ENCODE assay signal across 8 cellular contexts in the genomic region with DNA sequence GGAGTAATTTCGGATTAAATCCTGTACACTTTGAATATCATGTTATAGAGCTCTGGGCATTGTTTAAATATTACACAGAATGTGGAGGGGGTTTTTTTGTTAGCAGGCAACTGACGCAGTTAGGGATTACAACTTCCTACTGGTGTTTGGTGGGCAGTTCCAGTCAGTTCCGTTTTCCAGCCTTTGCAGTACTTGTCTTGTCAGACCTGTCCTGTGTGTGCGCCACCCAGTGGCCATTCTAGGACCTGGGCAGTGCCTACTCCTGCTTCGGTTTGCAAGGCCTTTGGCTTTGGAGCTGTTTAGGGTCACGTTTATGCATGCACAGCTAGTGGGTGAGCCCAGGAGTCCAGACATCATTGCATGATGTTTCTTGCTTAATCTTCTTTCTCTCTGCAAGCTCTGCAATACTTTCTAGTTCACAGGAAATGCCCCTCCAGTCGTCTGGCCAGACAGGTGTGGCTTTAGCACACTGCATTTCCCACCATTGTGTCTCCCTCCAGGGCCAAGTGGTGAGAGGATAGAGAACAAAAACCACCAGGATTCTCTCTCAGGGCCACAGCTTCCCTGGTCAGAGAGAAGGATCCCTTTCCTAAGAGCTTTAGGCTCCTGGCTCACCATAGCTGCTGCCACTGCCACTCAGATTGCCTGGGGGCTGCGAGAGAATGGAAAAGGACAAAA.
DNase-seq lines count a peak whose midpoint lies in the region; ATAC-seq and TF ChIP-seq lines count a peak whose summit lies in the region.

No MANE protein-coding gene starts in this region.

- CTCF ChIA-PET in AG04449 (lab: Yijun Ruan, JAX): interaction anchor here (0.6 to 10.2 kb wide), 41 partner anchors 9 to 1169 kb away, joined by 3 to 226 read pairs (median 5); no protein-coding TSS in a partner anchor

- peaks cover 0 to 30% of the 10 kb centered on the region in 2 donors for H3K4me1 ChIP-seq in left lung

- H3K4me3 Mint-ChIP-seq in central memory CD8-positive, alpha-beta T cell: peak overlapping the region; percentile 64

- DNase-seq in AG04449 (ENCODE audit: low read depth, low spot score) (peak; percentile 40), NCI-H226 (peak; percentile 79), left lung (peak; percentile 92 to 96)
- DNase-seq in central memory CD8-positive, alpha-beta T cell (ENCODE audit: low spot score in 2 of 2): peak; percentile 67 to 76
- DNase-seq in stimulated activated CD4-positive, alpha-beta T cell treated with anti-CD3 and anti-CD28 coated beads, Interleukin-4, amount 100 ng/mL, for 1 hour: peak; percentile 85

- no peaks in the 10 kb centered on the region for H3K27me3 Mint-ChIP-seq in central memory CD8-positive, alpha-beta T cell

- H3K27me3 ChIP-seq in left lung: no peaks in the 10 kb centered on the region

- H3K4me3 ChIP-seq in AG04449 (ENCODE audit: low read depth, low read length) (no peak overlapping the region), left lung (no peak overlapping the region)

- intact Hi-C loops in left lung (cut with DNase I): loop anchor here in 1 of 2 donors (10.0 kb wide), 1 partner anchor 265 kb away; no protein-coding TSS in a partner anchor

- peaks cover 17% of the 10 kb centered on the region for H3K36me3 Mint-ChIP-seq in central memory CD8-positive, alpha-beta T cell (ENCODE audit: insufficient read depth)

- H3K27ac ChIP-seq in left lung: peak overlapping the region in 1 of 2 donors; percentile 20

- POLR2A ChIA-PET in AG04449 (lab: Yijun Ruan, JAX): no interaction called here

- no peaks in the 10 kb centered on the region for H3K36me3 ChIP-seq in left lung

- H3K27ac Mint-ChIP-seq in central memory CD8-positive, alpha-beta T cell (ENCODE audit: low read depth): peak overlapping the region; percentile 98

- H3K9me3 Mint-ChIP-seq in central memory CD8-positive, alpha-beta T cell: no peaks in the 10 kb centered on the region

- TF ChIP-seq CTCF in AG04449 (IDR thresholded peaks at IDR 0.05; ENCODE audit: insufficient read depth, low read length, missing control alignments): peak; percentile 89
- peak; percentile 86 to 93 for TF ChIP-seq CTCF in left lung (IDR thresholded peaks at IDR 0.05)

- H3K9me3 ChIP-seq in left lung: no peaks in the 10 kb centered on the region

- ATAC-seq in GM18867 (IDR thresholded peaks at IDR 0.05; ENCODE audit: unreplicated experiment) (peak; percentile 69), HG03097 (IDR thresholded peaks at IDR 0.05; ENCODE audit: low FRiP score, unreplicated experiment) (peak; percentile 75), left lung (peak; percentile 98)
- ATAC-seq in activated CD4-positive, CD25-positive, alpha-beta regulatory T cell treated with anti-CD3 and anti-CD28 coated beads, Interleukin-2, amount 50 U/mL, for 24 hours: peak; percentile 58 to 66
- peak; percentile 56 for ATAC-seq in central memory CD8-positive, alpha-beta T cell (replicated peaks; ENCODE audit: extremely low read depth, poor library complexity, severe bottlenecking)

- H3K4me1 Mint-ChIP-seq in central memory CD8-positive, alpha-beta T cell: peaks cover 69% of the 10 kb centered on the region

Comparison
In these comparisons a context has a peak if more than half of its experiments do, and no peak if none do; other contexts are left out.
1. DNase-seq: peak in every context shown above with its lines; median percentile 94 in left lung; 85 in stimulated activated CD4-positive, alpha-beta T cell treated with anti-CD3 and anti-CD28 coated beads, Interleukin-4, amount 100 ng/mL, for 1 hour; 79 in NCI-H226; 72 in central memory CD8-positive, alpha-beta T cell; 40 in AG04449.